8 cellular contexts compared by ENCODE assay signal in the genomic region with DNA sequence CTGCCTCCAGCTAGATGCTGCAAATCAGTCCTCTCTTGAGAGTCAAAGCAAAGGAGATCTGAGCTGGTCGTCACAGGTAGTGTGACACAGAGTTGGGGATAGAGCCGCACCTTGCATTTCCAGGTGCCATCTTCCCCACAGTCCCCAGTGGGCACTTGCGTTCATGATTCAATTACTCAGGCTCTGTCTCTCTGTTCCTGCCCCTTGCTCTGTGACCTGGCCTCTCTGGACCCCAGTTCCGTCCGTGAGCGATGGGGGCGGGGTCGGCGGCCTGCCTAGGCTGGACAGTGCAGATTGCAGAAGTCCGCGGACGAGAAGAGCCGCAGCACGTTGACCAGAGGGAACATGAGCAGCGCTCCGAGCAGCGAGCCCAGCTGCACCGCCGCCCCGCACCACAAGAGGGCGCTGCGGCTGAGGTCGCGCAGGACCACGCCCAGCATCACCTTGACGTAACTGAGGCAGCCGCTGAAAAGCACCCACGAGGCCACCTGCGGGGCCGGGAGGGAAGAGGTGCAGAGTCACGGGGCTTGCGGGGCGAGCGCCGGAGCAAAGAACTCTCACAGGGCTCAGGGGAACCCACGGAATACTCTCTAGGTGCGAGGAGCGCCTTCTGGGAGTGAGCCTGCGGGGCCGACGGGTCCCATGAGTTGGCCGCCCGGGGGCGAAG. TPM values are rescaled to one million over a fixed set of nuclear protein-coding genes. Genes with fewer than 3 reads are reported as not detected.
A peak's percentile ranks its signal among the peaks of the same experiment; 100 is the strongest.
DNase-seq lines count a peak whose midpoint lies in the region; ATAC-seq and TF ChIP-seq lines count a peak whose summit lies in the region.

No MANE protein-coding gene starts in this region.

- H3K79me2 ChIP-seq in OCI-LY1 (ENCODE audit: insufficient read depth, low read length), result no peaks in the 10 kb centered on the region
- no peaks in the 10 kb centered on the region for H3K79me2 ChIP-seq in mammary epithelial cell (ENCODE audit: insufficient read depth, low read length)

- no peak overlapping the region for H2AFZ ChIP-seq in OCI-LY1 (ENCODE audit: low read length)
- H2AFZ ChIP-seq in mammary epithelial cell (ENCODE audit: low read depth, low read length), result no peak overlapping the region

- CTCF ChIA-PET in mammary epithelial cell (lab: Charles Lee; ENCODE audit: low non-redundant PET), result no interaction called here

- H3K4me3 ChIP-seq in OCI-LY1 (ENCODE audit: low read depth, low read length, poor library complexity, severe bottlenecking) (no peak overlapping the region), mammary epithelial cell (replicated peaks in 1 of 3; ENCODE audit: insufficient read depth in 1 of 3, low read depth in 2 of 3, low read length in 3 of 3) (no peak overlapping the region), mucosa of descending colon (no peak overlapping the region)

- H3K9ac ChIP-seq in OCI-LY1 (ENCODE audit: low read length) (no peak overlapping the region), mammary epithelial cell (ENCODE audit: insufficient read depth, low read length) (no peak overlapping the region)

- H3K4me2 ChIP-seq in OCI-LY1 (ENCODE audit: low read length) (no peak overlapping the region), mammary epithelial cell (ENCODE audit: insufficient read depth, low read depth, low read length) (no peak overlapping the region)

- H3K27me3 ChIP-seq in OCI-LY1 (ENCODE audit: insufficient read depth, low read length), result no peaks in the 10 kb centered on the region
- peaks cover 2% of the 10 kb centered on the region for H3K27me3 ChIP-seq in mammary epithelial cell (ENCODE audit: insufficient read depth, low read length)

- DNase-seq in EL (peak; percentile 20), mammary epithelial cell (no peak), mucosa of descending colon (peak in 2 of 3 donors; percentile 36 to 45), posterior cingulate gyrus (no peak), pons (ENCODE audit: low spot score) (no peak), NCI-H146 (lab: John Stamatoyannopoulos, UW) (no peak), NCI-H2196 (lab: John Stamatoyannopoulos, UW; ENCODE audit: unreplicated experiment) (no peak)

- intact Hi-C loops in mammary epithelial cell (cut with micrococcal nuclease), result no loop called here
- intact Hi-C loops in mucosa of descending colon (cut with DNase I, micrococcal nuclease), result no loop called here
- intact Hi-C loops in posterior cingulate gyrus (cut with DNase I), result no loop called here

- ATAC-seq in mucosa of descending colon, result peak; percentile 58

- dilution Hi-C loops in mammary epithelial cell (cut with HindIII; ENCODE audit: low sequenced_read_pairs), result no loop called here

- WGBS in mammary epithelial cell (ENCODE audit: low coverage, missing lambda C conversion rate), result 66% methylated on average over 19 of the region's 44 CpGs

- H3F3A ChIP-seq in OCI-LY1 (ENCODE audit: insufficient read depth, low read length), result no peaks in the 10 kb centered on the region

- in situ Hi-C loops in mammary epithelial cell (cut with MboI; ENCODE audit: low sequenced_read_pairs in 2 of 2), result no loop called here

- H3K27ac ChIP-seq in OCI-LY1 (ENCODE audit: low read depth, low read length, poor library complexity, severe bottlenecking) (no peak overlapping the region), mammary epithelial cell (ENCODE audit: insufficient read depth, low read depth, low read length) (no peak overlapping the region)

- H3K36me3 ChIP-seq in OCI-LY1 (ENCODE audit: insufficient read depth, low read length), result no peaks in the 10 kb centered on the region
- no peaks in the 10 kb centered on the region for H3K36me3 ChIP-seq in mammary epithelial cell (ENCODE audit: insufficient read depth, low read length)
- no peaks in the 10 kb centered on the region for H3K36me3 ChIP-seq in mucosa of descending colon (ENCODE audit: low read depth)

- TF ChIP-seq CTCF in OCI-LY1 (IDR thresholded peaks at IDR 0.05; ENCODE audit: low read length) (peak; percentile 90), mammary epithelial cell (conservative IDR thresholded peaks at IDR 0.05 in 1 of 2, IDR thresholded peaks at IDR 0.05 in 1 of 2; ENCODE audit: extremely low read depth in 1 of 2, insufficient read depth in 1 of 2, low read depth in 1 of 2, low read length in 2 of 2) (peak; percentile 55 to 65), mucosa of descending colon (IDR thresholded peaks at IDR 0.05) (peak; percentile 27)

- H3K9me3 ChIP-seq in OCI-LY1 (ENCODE audit: low read length), result no peaks in the 10 kb centered on the region
- H3K9me3 ChIP-seq in mammary epithelial cell (replicated peaks; ENCODE audit: insufficient read depth, low read length), result no peaks in the 10 kb centered on the region
- no peaks in the 10 kb centered on the region for H3K9me3 ChIP-seq in mucosa of descending colon

- no peaks in the 10 kb centered on the region for H4K20me1 ChIP-seq in OCI-LY1 (ENCODE audit: insufficient read depth, low read length)
- no peaks in the 10 kb centered on the region for H4K20me1 ChIP-seq in mammary epithelial cell (ENCODE audit: insufficient read depth, low read length)

- BruUV-seq in mammary epithelial cell (replicated peaks; lab: Mats Ljungman, UMichigan), result no TSS peak

- no peaks in the 10 kb centered on the region for H3K4me1 ChIP-seq in OCI-LY1 (ENCODE audit: insufficient read depth, low read length, severe bottlenecking)
- no peaks in the 10 kb centered on the region for H3K4me1 ChIP-seq in mammary epithelial cell (ENCODE audit: insufficient read depth, low read length)
- H3K4me1 ChIP-seq in mucosa of descending colon (ENCODE audit: low read depth), result no peaks in the 10 kb centered on the region

- H3K9me2 ChIP-seq in OCI-LY1 (ENCODE audit: low read depth, low read length), result no peaks in the 10 kb centered on the region

RNA-seq across cellular contexts. Expression of a gene that starts 7.4 kb away (rescaled TPM):
- total RNA-seq in mammary epithelial cell (not detected), mucosa of descending colon (10 to 100 TPM; 12.0 to 48.6 (median 15.4) TPM)
- polyA plus RNA-seq in mammary epithelial cell, result 0.02 TPM
- not detected for polyA minus RNA-seq in mammary epithelial cell

Comparison
In these comparisons a context has a peak if more than half of its experiments do, and no peak if none do; other contexts are left out.
1. DNase-seq: peak in EL (single experiment) and mucosa of descending colon (2 of 3); none in mammary epithelial cell (single experiment), posterior cingulate gyrus (0 of 10), pons (single experiment), NCI-H146 (single experiment) and NCI-H2196 (single experiment).
2. CTCF ChIP-seq: peak in every context shown above with its lines; median percentile 90 in OCI-LY1; 60 in mammary epithelial cell; 27 in mucosa of descending colon.
3. RNA of a gene that starts 7.4 kb away (total RNA-seq): 12.0 to 48.6 TPM in mucosa of descending colon; not detected in mammary epithelial cell; every median in the first group is over 10 times any median in the second.